Comparison of ENCODE assay signal across 8 cellular contexts in the genomic region with DNA sequence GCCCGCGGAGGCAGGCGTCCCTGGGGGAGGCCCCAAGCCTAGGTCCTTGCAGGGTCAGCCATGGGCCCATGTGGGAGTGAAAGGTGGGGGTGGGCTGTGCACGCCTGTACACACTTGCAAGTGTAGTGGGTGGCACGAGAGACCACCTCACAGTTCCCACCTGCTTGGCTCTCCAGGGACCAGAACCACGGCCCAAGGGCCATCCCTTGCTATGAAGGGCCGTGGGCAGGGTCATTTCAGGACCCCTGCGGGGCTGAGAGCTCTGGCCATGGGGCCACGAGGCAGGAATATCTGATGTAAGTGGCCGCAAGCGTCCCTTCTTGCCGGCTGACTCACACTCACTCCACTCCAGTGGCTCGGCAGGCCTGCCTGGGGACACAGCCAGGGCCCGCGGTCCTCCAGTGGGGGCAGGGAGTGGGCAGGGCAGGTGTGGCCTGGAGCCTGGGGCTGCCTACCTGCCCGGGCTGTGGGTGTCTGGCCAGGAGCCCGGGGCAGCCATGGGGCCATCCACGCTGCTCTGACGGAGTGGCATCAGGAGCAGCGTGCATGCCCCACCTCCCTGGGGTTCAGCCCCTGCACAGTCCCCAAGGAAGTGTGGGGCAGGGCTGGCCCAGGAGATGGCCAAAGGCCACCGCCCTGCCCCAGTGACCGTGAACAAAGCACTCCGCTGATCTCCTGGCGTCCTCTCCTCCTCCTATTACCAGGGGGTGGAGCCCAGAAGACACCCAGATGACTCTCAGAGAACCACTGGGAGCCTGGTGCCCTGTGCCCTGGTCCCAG. TPM values are rescaled to one million over a fixed set of nuclear protein-coding genes. Genes with fewer than 3 reads are reported as not detected.
A peak's percentile ranks its signal among the peaks of the same experiment; 100 is the strongest.
DNase-seq lines count a peak whose midpoint lies in the region; ATAC-seq, FAIRE-seq and TF ChIP-seq lines count a peak whose summit lies in the region.

No MANE protein-coding gene starts in this region.

- H3K4me3 ChIP-seq in astrocyte (ENCODE audit: insufficient read depth, low read depth, low read length) (no peak overlapping the region), smooth muscle cell (peak overlapping the region; percentile 72)

- H3K9me3 ChIP-seq in astrocyte (ENCODE audit: insufficient read depth, low read depth, low read length), result no peaks in the 10 kb centered on the region
- no peaks in the 10 kb centered on the region for H3K9me3 ChIP-seq in smooth muscle cell (replicated peaks; ENCODE audit: low read depth)

- no peaks in the 10 kb centered on the region for H3K79me2 ChIP-seq in astrocyte (ENCODE audit: insufficient read depth, low read length)
- H3K79me2 ChIP-seq in smooth muscle cell (ENCODE audit: low read depth), result no peaks in the 10 kb centered on the region

- DNase-seq in EH (ENCODE audit: low read depth) (peak; percentile 92), NCI-H2196 (lab: John Stamatoyannopoulos, UW; ENCODE audit: unreplicated experiment) (peak; percentile 84), astrocyte (ENCODE audit: low read depth) (peak; percentile 56), inferior parietal cortex (ENCODE audit: extremely low spot score) (peak; percentile 44), smooth muscle cell (lab: John Stamatoyannopoulos, UW; ENCODE audit: unreplicated experiment) (peak; percentile 38)

- H3K36me3 ChIP-seq in astrocyte (ENCODE audit: insufficient read depth, low read length) (no peaks in the 10 kb centered on the region), smooth muscle cell (ENCODE audit: low read depth) (no peaks in the 10 kb centered on the region)

- H3K27me3 ChIP-seq in astrocyte (ENCODE audit: insufficient read depth, low read length), result no peaks in the 10 kb centered on the region
- H3K27me3 ChIP-seq in smooth muscle cell (ENCODE audit: low read depth), result no peaks in the 10 kb centered on the region

- peaks cover 8% of the 10 kb centered on the region for H3F3A ChIP-seq in smooth muscle cell (ENCODE audit: low read depth)

- ATAC-seq in HG03039 (IDR thresholded peaks at IDR 0.05; ENCODE audit: unreplicated experiment), result no peak
- no peak for ATAC-seq in GM21526 (IDR thresholded peaks at IDR 0.05; ENCODE audit: low FRiP score, unreplicated experiment)
- no peak for ATAC-seq in HG02759 (IDR thresholded peaks at IDR 0.05; ENCODE audit: unreplicated experiment)

- no peak for FAIRE-seq in astrocyte (lab: Jason Lieb, UNC)

- no peaks in the 10 kb centered on the region for H3K27me3 Mint-ChIP-seq in astrocyte (ENCODE audit: low read depth, unreplicated experiment)

- H3K27ac ChIP-seq in astrocyte (ENCODE audit: low read depth, low read length) (peak overlapping the region; percentile 92), smooth muscle cell (ENCODE audit: low read depth) (peak overlapping the region; percentile 98)

- H3K4me2 ChIP-seq in astrocyte (ENCODE audit: low read length) (peak overlapping the region; percentile 99), smooth muscle cell (peak overlapping the region; percentile 89)

- 27% methylated on average over 24 of the region's 24 CpGs for WGBS in smooth muscle cell (ENCODE audit: low lambda C conversion rate)

- H3K4me1 Mint-ChIP-seq in astrocyte (ENCODE audit: low read depth, unreplicated experiment), result peaks cover 15% of the 10 kb centered on the region

- H4K20me1 ChIP-seq in astrocyte (ENCODE audit: insufficient read depth, low read length), result no peaks in the 10 kb centered on the region
- H4K20me1 ChIP-seq in smooth muscle cell (ENCODE audit: low read depth), result no peaks in the 10 kb centered on the region

- no peaks in the 10 kb centered on the region for H3K36me3 Mint-ChIP-seq in astrocyte (ENCODE audit: low read depth, unreplicated experiment)

- peak overlapping the region; percentile 98 for H3K27ac Mint-ChIP-seq in astrocyte (ENCODE audit: unreplicated experiment)

- TF ChIP-seq CTCF in astrocyte (IDR thresholded peaks at IDR 0.05; ENCODE audit: insufficient read depth, low read depth, low read length), result no peak
- TF ChIP-seq CTCF in smooth muscle cell (IDR thresholded peaks at IDR 0.05; ENCODE audit: borderline replicate concordance, insufficient read depth, poor library complexity, severe bottlenecking), result no peak

- H3K9ac ChIP-seq in astrocyte (ENCODE audit: low read length), result peak overlapping the region; percentile 55
- peak overlapping the region; percentile 98 for H3K9ac ChIP-seq in smooth muscle cell (ENCODE audit: low read depth)

- H3K4me3 Mint-ChIP-seq in astrocyte (ENCODE audit: unreplicated experiment), result peak overlapping the region; percentile 79

- H3K4me1 ChIP-seq in astrocyte (ENCODE audit: insufficient read depth, low read length) (peaks cover 37% of the 10 kb centered on the region), smooth muscle cell (ENCODE audit: low read depth) (peaks cover 23% of the 10 kb centered on the region)

- H3K9me3 Mint-ChIP-seq in astrocyte (ENCODE audit: unreplicated experiment), result no peaks in the 10 kb centered on the region

- H2AFZ ChIP-seq in astrocyte (ENCODE audit: low read depth, low read length) (peak overlapping the region; percentile 64), smooth muscle cell (ENCODE audit: low read depth) (no peak overlapping the region)

RNA-seq across cellular contexts. Expression of a gene that starts 8.6 kb away (rescaled TPM):
- total RNA-seq in astrocyte, result 123 and 146 TPM in 2 replicates
- 30.1 and 43.6 TPM in 2 replicates for total RNA-seq in smooth muscle cell
- polyA plus RNA-seq in smooth muscle cell, result 44.7 and 80.1 TPM in 2 replicates

RNA-seq across cellular contexts. Expression of a gene that starts 36.5 kb away (rescaled TPM):
- total RNA-seq in astrocyte (45.3 and 47.2 TPM in 2 replicates), smooth muscle cell (11.2 and 13.5 TPM in 2 replicates)
- 23.8 and 32.9 TPM in 2 replicates for polyA plus RNA-seq in smooth muscle cell

RNA-seq across cellular contexts. Expression of a gene that starts 37.1 kb away (rescaled TPM):
- total RNA-seq in astrocyte (5.6 and 5.8 TPM in 2 replicates), smooth muscle cell (1.6 and 1.8 TPM in 2 replicates)
- 0.48 and 0.58 TPM in 2 replicates for polyA plus RNA-seq in smooth muscle cell

RNA-seq across cellular contexts. Expression of a gene that starts 44.1 kb away (rescaled TPM):
- total RNA-seq in astrocyte (49.5 and 53.7 TPM in 2 replicates), smooth muscle cell (37.8 and 45.2 TPM in 2 replicates)
- polyA plus RNA-seq in smooth muscle cell, result 63.2 and 69.8 TPM in 2 replicates

Comparison
In these comparisons a context has a peak if more than half of its experiments do, and no peak if none do; other contexts are left out.
1. DNase-seq: peak in every context shown above with its lines; median percentile 92 in EH; 84 in NCI-H2196; 56 in astrocyte; 44 in inferior parietal cortex; 38 in smooth muscle cell.